ENCODE assay signal across 1 cellular context in the genomic region with DNA sequence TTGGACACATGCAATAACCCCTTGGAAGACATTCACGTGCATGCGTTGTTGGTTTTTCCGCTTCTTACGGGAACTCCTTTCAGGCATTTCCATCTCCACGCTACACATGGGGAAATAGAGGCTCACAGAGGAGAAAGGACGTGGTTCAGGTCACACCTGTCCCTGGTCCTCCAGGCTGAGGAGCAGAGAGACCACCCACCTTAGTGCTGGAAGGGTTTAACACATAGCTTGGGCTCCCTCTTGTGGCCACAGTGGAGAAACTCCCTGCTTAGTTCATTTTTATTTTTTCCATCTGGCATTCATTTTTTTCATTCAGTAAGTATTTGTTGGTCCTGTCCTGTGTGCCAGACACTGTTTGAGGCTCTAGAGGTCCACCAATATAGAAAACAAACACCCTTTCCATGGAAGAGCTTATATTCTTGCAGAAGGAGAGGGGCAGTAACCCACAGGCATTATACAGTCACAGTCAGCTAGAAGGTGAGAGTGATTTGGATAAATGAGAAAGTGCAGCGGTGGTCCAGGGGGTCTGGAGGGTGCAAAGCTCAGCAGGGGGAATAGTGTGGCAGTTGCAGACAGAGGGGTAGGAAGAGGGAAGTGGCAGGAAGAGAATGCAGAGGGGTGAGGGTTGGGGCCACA.
TF ChIP-seq lines count a peak whose summit lies in the region.

No MANE protein-coding gene starts in this region.

TF ChIP-seq in endothelial cell of umbilical vein, 7 proteins besides CTCF, POLR2A, EP300 and RAD21:
- TF ChIP-seq MYC (IDR thresholded peaks at IDR 0.05; ENCODE audit: low read depth, low read length) = no peak
- no peak for TF ChIP-seq JUN (IDR thresholded peaks at IDR 0.05; ENCODE audit: borderline replicate concordance, insufficient read depth, insufficient read length, low read depth)
- no peak for TF ChIP-seq GATA2 (IDR thresholded peaks at IDR 0.05; ENCODE audit: insufficient read depth, insufficient read length, low read depth, low read length)
- TF ChIP-seq FOS (IDR thresholded peaks at IDR 0.05; ENCODE audit: borderline replicate concordance, insufficient read depth, low read length) = no peak
- no peak for TF ChIP-seq POLR2AphosphoS5 (IDR thresholded peaks at IDR 0.05; ENCODE audit: insufficient read depth, low read depth, low read length)
- no peak for TF ChIP-seq EZH2 (IDR thresholded peaks at IDR 0.05; ENCODE audit: borderline replicate concordance, low read depth, low read length, severe bottlenecking)
- TF ChIP-seq, protein P1, sequence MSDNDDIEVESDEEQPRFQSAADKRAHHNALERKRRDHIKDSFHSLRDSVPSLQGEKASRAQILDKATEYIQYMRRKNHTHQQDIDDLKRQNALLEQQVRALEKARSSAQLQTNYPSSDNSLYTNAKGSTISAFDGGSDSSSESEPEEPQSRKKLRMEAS (IDR thresholded peaks at IDR 0.05; ENCODE audit: insufficient read depth, insufficient read length) = no peak
